ENCODE assay signal across 16 cellular contexts in the genomic region with DNA sequence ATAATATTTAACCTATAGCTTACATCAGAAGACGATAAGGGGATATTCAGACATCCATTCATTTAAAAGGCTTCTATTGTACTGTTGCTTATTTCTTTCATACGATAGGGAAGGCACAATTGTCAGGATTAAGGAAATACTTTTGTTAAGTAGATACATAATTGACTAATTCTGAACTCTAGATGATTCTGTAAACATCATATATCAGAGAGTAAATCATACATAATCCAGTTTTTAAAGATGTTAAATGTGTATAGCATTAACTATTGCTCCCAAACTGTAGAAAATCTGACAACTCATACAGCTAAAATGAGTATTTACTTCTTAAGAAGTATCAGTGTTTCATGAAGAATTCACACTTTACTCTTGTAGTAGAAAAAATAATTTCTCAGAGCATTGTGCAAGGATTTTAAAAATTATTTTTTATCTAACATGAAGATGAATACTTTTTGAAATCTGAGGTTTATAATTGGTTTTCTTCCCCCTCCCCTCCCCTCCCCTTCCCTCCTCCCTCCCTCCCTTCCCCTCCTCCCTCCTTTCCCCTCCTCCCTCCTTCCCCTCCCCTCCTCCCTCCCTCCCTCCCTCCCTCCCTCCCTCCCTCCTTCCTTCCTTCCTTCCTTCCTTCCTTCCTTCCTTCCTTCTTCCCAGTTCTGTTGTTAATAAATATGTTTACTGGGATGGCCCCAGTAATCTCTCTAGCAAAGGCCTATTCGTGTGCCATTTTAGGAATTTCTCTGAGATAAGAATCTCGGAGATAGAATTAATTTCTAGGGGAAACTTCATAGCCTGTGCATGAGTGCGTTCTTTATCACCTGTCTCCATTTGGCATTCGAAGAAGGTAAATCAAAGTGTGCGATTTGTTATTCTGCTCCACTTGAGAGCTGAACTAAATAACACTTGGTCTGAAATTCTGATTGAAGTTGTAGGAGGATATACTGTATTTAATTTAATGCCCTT. TPM values are rescaled to one million over a fixed set of nuclear protein-coding genes. Genes with fewer than 3 reads are reported as not detected.
DNase-seq lines count a peak whose midpoint lies in the region; TF ChIP-seq lines count a peak whose summit lies in the region.
"Had no signal": no experiment of that assay in that cellular context is flagged by ENCODE, and none has a peak within 500 bp of the region (broad histone marks: within the 10 kb centered on the region; RNA-seq: fewer than 3 reads in every experiment).

No MANE protein-coding gene starts in this region.

- H3K9me3 Mint-ChIP-seq in T-helper 1 cell treated with Interleukin-12 subunit alpha and Interleukin-12 subunit beta and Interleukin-4 antibody, amounts not matched to agents 30 μg/mL and 1 μg/mL, for 36 hours: no peaks in the 10 kb centered on the region
- H3K9me3 Mint-ChIP-seq: activated CD4-positive, alpha-beta T cell treated with anti-CD3 and anti-CD28 coated beads, Interleukin-2, amount 10 ng/mL, durations not matched to agents 24 days and 14 days; activated naive CD8-positive, alpha-beta T cell treated with anti-CD3 and anti-CD28 coated beads, Interleukin-2, amount 50 U/mL, for 24 hours; activated T-cell treated with anti-CD3 and anti-CD28 coated beads, Interleukin-2, amount 50 U/mL, for 4 hours; dendritic cell treated with granulocyte-macrophage colony-stimulating factor and Interleukin-4, amounts not matched to agents 40 ng/mL and 50 ng/mL, for 4 days had no signal

- H3K9ac ChIP-seq in colonic mucosa (ENCODE audit: low read depth in 2 of 2, low read length in 2 of 2) (no peak overlapping the region), muscle layer of colon (ENCODE audit: low read length) (no peak overlapping the region)

- peaks cover 61% of the 10 kb centered on the region for H3K27me3 Mint-ChIP-seq in T-helper 1 cell treated with Interleukin-12 subunit alpha and Interleukin-12 subunit beta and Interleukin-4 antibody, amounts not matched to agents 30 μg/mL and 1 μg/mL, for 36 hours (ENCODE audit: low read depth)

- TF ChIP-seq EP300 in suprapubic skin (IDR thresholded peaks at IDR 0.05): no peak

- H3K4me1 ChIP-seq in colonic mucosa (no peaks in the 10 kb centered on the region), muscle layer of colon (ENCODE audit: insufficient read depth, low read length) (peaks cover 19% of the 10 kb centered on the region), suprapubic skin (peaks cover 10% of the 10 kb centered on the region), HAP-1 (peaks cover 12% of the 10 kb centered on the region)

- no peak for TF ChIP-seq POLR2A in suprapubic skin (IDR thresholded peaks at IDR 0.05)

- in situ Hi-C loops in HAP-1 (cut with MboI; ENCODE audit: low sequenced_read_pairs): no loop called here

- no peak for DNase-seq in T-helper 1 cell
- no peak for DNase-seq in colonic mucosa
- no peak for DNase-seq in suprapubic skin (ENCODE audit: low spot score in 2 of 2)
- DNase-seq in NK-92 treated with Interleukin-12 subunit alpha and Interleukin-12 subunit beta, amount 100 ng/mL, for 24 hours (lab: John Stamatoyannopoulos, UW): no peak
- no peak for DNase-seq in posterior vena cava (ENCODE audit: low spot score)
- no peak for DNase-seq in HAP-1 (ENCODE audit: low spot score in 2 of 2)
- DNase-seq: ACHN; activated CD4-positive, alpha-beta T cell treated with anti-CD3 and anti-CD28 coated beads, Interleukin-2, amount 10 ng/mL, durations not matched to agents 24 days and 14 days; activated naive CD8-positive, alpha-beta T cell treated with anti-CD3 and anti-CD28 coated beads, Interleukin-2, amount 50 U/mL, for 24 hours; activated T-cell treated with anti-CD3 and anti-CD28 coated beads, Interleukin-2, amount 50 U/mL, for 4 hours; kidney; stimulated activated naive CD4-positive, alpha-beta T cell treated with Interleukin-2 at 50 U/mL for 16 hours had no signal

- 62% methylated on average over 7 of the region's 7 CpGs for WGBS in suprapubic skin

- H3K27me3 ChIP-seq in colonic mucosa: peaks cover 27% of the 10 kb centered on the region
- H3K27me3 ChIP-seq in muscle layer of colon (ENCODE audit: control insufficient read depth in 1 of 2, insufficient read depth in 2 of 2, low read length in 2 of 2): peaks cover 0 to 4% of the 10 kb centered on the region in 2 donors
- peaks cover 13% of the 10 kb centered on the region for H3K27me3 ChIP-seq in suprapubic skin
- no peaks in the 10 kb centered on the region for H3K27me3 ChIP-seq in HAP-1 (ENCODE audit: low read depth)

- H3K4me3 ChIP-seq in colonic mucosa: peak overlapping the region; percentile 26
- peak overlapping the region in 1 of 2 donors; percentile 75 for H3K4me3 ChIP-seq in muscle layer of colon (ENCODE audit: low read depth in 1 of 2, low read length in 2 of 2)
- peak overlapping the region; percentile 64 for H3K4me3 ChIP-seq in suprapubic skin
- no peak overlapping the region for H3K4me3 ChIP-seq in HAP-1

- H3K36me3 Mint-ChIP-seq in T-helper 1 cell treated with Interleukin-12 subunit alpha and Interleukin-12 subunit beta and Interleukin-4 antibody, amounts not matched to agents 30 μg/mL and 1 μg/mL, for 36 hours (ENCODE audit: low read depth): no peaks in the 10 kb centered on the region

- peak overlapping the region; percentile 10 for H3K27ac ChIP-seq in colonic mucosa
- peak overlapping the region; percentile 89 for H3K27ac ChIP-seq in muscle layer of colon (ENCODE audit: low read depth, low read length)
- H3K27ac ChIP-seq in suprapubic skin: no peak overlapping the region

- H3K9me3 ChIP-seq in colonic mucosa: no peaks in the 10 kb centered on the region
- H3K9me3 ChIP-seq in muscle layer of colon (ENCODE audit: low read length): no peaks in the 10 kb centered on the region
- no peaks in the 10 kb centered on the region for H3K9me3 ChIP-seq in suprapubic skin
- H3K9me3 ChIP-seq in HAP-1: no peaks in the 10 kb centered on the region

- peaks cover 5% of the 10 kb centered on the region for H3K4me1 Mint-ChIP-seq in T-helper 1 cell treated with Interleukin-12 subunit alpha and Interleukin-12 subunit beta and Interleukin-4 antibody, amounts not matched to agents 30 μg/mL and 1 μg/mL, for 36 hours (ENCODE audit: low read depth)

- H3K36me3 ChIP-seq in colonic mucosa (no peaks in the 10 kb centered on the region), muscle layer of colon (ENCODE audit: insufficient read depth, low read length) (no peaks in the 10 kb centered on the region), suprapubic skin (no peaks in the 10 kb centered on the region), HAP-1 (replicated peaks) (no peaks in the 10 kb centered on the region)

- H3K27ac Mint-ChIP-seq in T-helper 1 cell treated with Interleukin-12 subunit alpha and Interleukin-12 subunit beta and Interleukin-4 antibody, amounts not matched to agents 30 μg/mL and 1 μg/mL, for 36 hours: no peak overlapping the region
- H3K27ac Mint-ChIP-seq: activated CD4-positive, alpha-beta T cell treated with anti-CD3 and anti-CD28 coated beads, Interleukin-2, amount 10 ng/mL, durations not matched to agents 24 days and 14 days; activated naive CD8-positive, alpha-beta T cell treated with anti-CD3 and anti-CD28 coated beads, Interleukin-2, amount 50 U/mL, for 24 hours; dendritic cell treated with granulocyte-macrophage colony-stimulating factor and Interleukin-4, amounts not matched to agents 40 ng/mL and 50 ng/mL, for 4 days had no signal

- TF ChIP-seq CTCF in colonic mucosa (IDR thresholded peaks at IDR 0.05) (no peak), suprapubic skin (IDR thresholded peaks at IDR 0.05) (no peak)

- H3K4me3 Mint-ChIP-seq in T-helper 1 cell treated with Interleukin-12 subunit alpha and Interleukin-12 subunit beta and Interleukin-4 antibody, amounts not matched to agents 30 μg/mL and 1 μg/mL, for 36 hours: peak overlapping the region; percentile 32

- intact Hi-C loops in colonic mucosa (cut with DNase I) (no loop called here), posterior vena cava (cut with DNase I) (no loop called here)

RNA-seq across cellular contexts. Expression of a gene that starts 2.3 kb away (rescaled TPM):
- total RNA-seq in colonic mucosa (1 to 10 TPM in 1 of 2 donors, under 1 TPM in 1; 0.79 to 1.6 TPM), suprapubic skin (under 1 TPM in 3 of 4 donors, not detected in 1; 0.17 to 0.45 (median 0.29) TPM), posterior vena cava (1 to 10 TPM; 1.3 to 2.6 TPM)
- total RNA-seq: activated CD4-positive, alpha-beta T cell treated with anti-CD3 and anti-CD28 coated beads, Interleukin-2, amount 10 ng/mL, durations not matched to agents 24 days and 14 days; T-helper 2 cell treated with Interferon-gamma antibody and Interleukin-4, amounts not matched to agents 100 ng/mL and 5 ng/mL, for 36 hours had no signal
